In the genomic region with DNA sequence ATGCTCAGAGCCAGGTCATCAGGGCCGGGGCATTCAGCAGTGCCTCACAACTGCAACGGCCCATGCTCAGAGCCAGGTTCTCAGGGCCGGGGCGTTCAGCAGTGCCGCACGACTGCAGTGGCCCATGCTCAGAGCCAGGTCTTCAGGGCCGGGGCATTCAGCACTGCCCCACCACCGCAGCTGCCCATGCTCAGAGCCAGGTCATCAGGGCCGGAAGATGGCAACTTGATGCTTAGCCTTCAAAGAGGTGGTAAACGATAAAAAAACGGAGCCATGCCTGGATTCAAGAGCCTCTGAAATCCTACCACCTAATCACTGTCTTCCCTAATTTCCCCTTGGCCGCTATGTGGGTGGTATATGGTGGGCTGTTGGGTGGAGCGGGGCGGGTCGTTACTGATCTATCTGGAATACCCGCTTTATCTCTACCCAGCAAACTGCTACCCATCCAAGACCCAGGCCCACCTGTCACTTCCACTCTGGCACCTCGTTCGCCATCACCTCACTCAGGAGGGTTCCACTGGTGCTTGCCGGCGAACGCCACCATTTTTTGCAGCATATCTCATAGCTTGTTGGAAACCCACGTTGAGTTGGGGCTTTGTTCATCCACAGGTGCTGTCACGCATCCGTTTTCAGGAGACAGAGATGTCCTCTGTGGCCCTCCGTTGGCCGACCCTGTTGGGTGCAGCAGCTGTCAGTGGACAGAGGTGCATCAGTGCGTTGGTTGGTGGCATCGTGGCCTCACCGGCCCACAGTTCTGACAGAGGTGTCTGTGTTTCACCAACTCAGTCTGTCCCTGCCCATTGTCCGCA, we compare ENCODE assay signal across 25 cellular contexts.
DNase-seq lines count a peak whose midpoint lies in the region; FAIRE-seq and TF ChIP-seq lines count a peak whose summit lies in the region.
"Had no signal": no experiment of that assay in that cellular context is flagged by ENCODE, and none has a peak within 500 bp of the region (broad histone marks: within the 10 kb centered on the region; RNA-seq: fewer than 3 reads in every experiment).

No MANE protein-coding gene starts in this region.

- intact Hi-C loops in activated CD4-positive, alpha-beta memory T cell treated with anti-CD3 and anti-CD28 coated beads for 36 hours (cut with micrococcal nuclease) = no loop called here
- intact Hi-C loops in kidney (cut with DNase I) = no loop called here
- intact Hi-C loops in sigmoid colon (cut with DNase I) = no loop called here

- CTCF ChIA-PET in activated CD4-positive, alpha-beta memory T cell treated with anti-CD3 and anti-CD28 coated beads, Interleukin-2, amount 10 ng/mL, durations not matched to agents 7 days and 5 days (lab: Charles Lee) = no interaction called here
- CTCF ChIA-PET in activated CD4-positive, alpha-beta memory T cell treated with anti-CD3 and anti-CD28 coated beads for 36 hours (lab: Charles Lee) = no interaction called here

- H3K9me3 ChIP-seq in kidney (ENCODE audit: control insufficient read depth in 1 of 2, low read length in 2 of 2) (peaks cover 0 to 3% of the 10 kb centered on the region in 2 donors), sigmoid colon (peaks cover 0 to 8% (median 2%) of the 10 kb centered on the region in 4 donors)
- H3K9me3 ChIP-seq: pancreas had no signal

- H3K4me3 ChIP-seq in kidney (ENCODE audit: low read length in 2 of 2) (no peak overlapping the region), sigmoid colon (no peak overlapping the region)
- H3K4me3 ChIP-seq: gastroesophageal sphincter, GM23248, pancreas had no signal

- TF ChIP-seq EP300 in sigmoid colon (IDR thresholded peaks at IDR 0.05) = no peak

- TF ChIP-seq CTCF in kidney (IDR thresholded peaks at IDR 0.05; ENCODE audit: borderline replicate concordance, extremely low read depth, insufficient read depth) = no peak
- no peak for TF ChIP-seq CTCF in sigmoid colon (IDR thresholded peaks at IDR 0.05)
- TF ChIP-seq CTCF in D721Med (IDR thresholded peaks at IDR 0.05; ENCODE audit: insufficient read depth, missing control alignments) = no peak

- no peak overlapping the region for H3K4me3 Mint-ChIP-seq in activated CD4-positive, alpha-beta memory T cell treated with anti-CD3 and anti-CD28 coated beads, Interleukin-2, amount 10 ng/mL, durations not matched to agents 7 days and 5 days
- no peak overlapping the region for H3K4me3 Mint-ChIP-seq in activated CD4-positive, alpha-beta memory T cell treated with anti-CD3 and anti-CD28 coated beads for 36 hours
- H3K4me3 Mint-ChIP-seq: CD4-positive, alpha-beta T cell; naive thymus-derived CD8-positive, alpha-beta T cell; T-cell had no signal

- no peak overlapping the region for H3K27ac Mint-ChIP-seq in activated CD4-positive, alpha-beta memory T cell treated with anti-CD3 and anti-CD28 coated beads, Interleukin-2, amount 10 ng/mL, durations not matched to agents 7 days and 5 days
- no peak overlapping the region for H3K27ac Mint-ChIP-seq in activated CD4-positive, alpha-beta memory T cell treated with anti-CD3 and anti-CD28 coated beads for 36 hours
- H3K27ac Mint-ChIP-seq: activated naive CD4-positive, alpha-beta T cell treated with anti-CD3 and anti-CD28 coated beads, Interleukin-2, amount 50 U/mL, for 72 hours; CD4-positive, alpha-beta T cell; naive thymus-derived CD8-positive, alpha-beta T cell; T-cell had no signal

- FAIRE-seq in kidney (lab: Jason Lieb, UNC) (no peak), D721Med (lab: Jason Lieb, UNC) (no peak)
- FAIRE-seq: GM12891, pancreas had no signal

- POLR2A ChIA-PET in activated CD4-positive, alpha-beta memory T cell treated with anti-CD3 and anti-CD28 coated beads, Interleukin-2, amount 10 ng/mL, durations not matched to agents 7 days and 5 days (lab: Charles Lee) = no interaction called here
- POLR2A ChIA-PET in activated CD4-positive, alpha-beta memory T cell treated with anti-CD3 and anti-CD28 coated beads for 36 hours (lab: Charles Lee) = interaction anchor here (0.6 kb wide), 1 partner anchor 187 kb away, joined by 5 read pairs; no protein-coding TSS in a partner anchor

- no peak overlapping the region for H3K27ac ChIP-seq in kidney (ENCODE audit: low read depth in 2 of 2, low read length in 2 of 2)
- no peak overlapping the region for H3K27ac ChIP-seq in sigmoid colon
- H3K27ac ChIP-seq: gastroesophageal sphincter, GM23248, pancreas had no signal

- peaks cover 15% of the 10 kb centered on the region for H3K9me3 Mint-ChIP-seq in activated CD4-positive, alpha-beta memory T cell treated with anti-CD3 and anti-CD28 coated beads, Interleukin-2, amount 10 ng/mL, durations not matched to agents 7 days and 5 days
- peaks cover 37% of the 10 kb centered on the region for H3K9me3 Mint-ChIP-seq in activated CD4-positive, alpha-beta memory T cell treated with anti-CD3 and anti-CD28 coated beads for 36 hours

- no peak for TF ChIP-seq POLR2A in sigmoid colon (IDR thresholded peaks at IDR 0.05)

- peak; percentile 5 for DNase-seq in activated CD4-positive, alpha-beta memory T cell treated with anti-CD3 and anti-CD28 coated beads, Interleukin-2, amount 10 ng/mL, durations not matched to agents 7 days and 5 days
- no peak for DNase-seq in activated CD4-positive, alpha-beta memory T cell treated with anti-CD3 and anti-CD28 coated beads for 36 hours
- DNase-seq in D341Med (ENCODE audit: low spot score) (peak; percentile 4), kidney (peak; percentile 59), sigmoid colon (peak; percentile 28), D721Med (ENCODE audit: insufficient read length, low spot score) (no peak), dermis blood vessel endothelial cell (no peak), NCI-H2107 treated with DMSO at 0.1 percent for 48 hours (lab: John Stamatoyannopoulos, UW; ENCODE audit: unreplicated experiment) (no peak)
- DNase-seq: EL; GM23248; hypothalamus; left ventricle myocardium superior; midbrain; naive thymus-derived CD8-positive, alpha-beta T cell; NCI-H146; NCI-H2107; NCI-H446; NCI-H774; stimulated activated CD4-positive, alpha-beta T cell treated with anti-CD3 and anti-CD28 coated beads, Interleukin-4, amount 100 ng/mL, for 1 hour had no signal

- 97 to 98% methylated on average over 30 of the region's 30 CpGs for WGBS in sigmoid colon, 2 donors

- H3K9ac ChIP-seq in kidney (ENCODE audit: low read length in 2 of 2) = no peak overlapping the region
- H3K9ac ChIP-seq: GM23248 had no signal

- H3K27me3 Mint-ChIP-seq in activated CD4-positive, alpha-beta memory T cell treated with anti-CD3 and anti-CD28 coated beads, Interleukin-2, amount 10 ng/mL, durations not matched to agents 7 days and 5 days = no peaks in the 10 kb centered on the region
- no peaks in the 10 kb centered on the region for H3K27me3 Mint-ChIP-seq in activated CD4-positive, alpha-beta memory T cell treated with anti-CD3 and anti-CD28 coated beads for 36 hours
- H3K27me3 Mint-ChIP-seq: CD4-positive, alpha-beta T cell; naive thymus-derived CD8-positive, alpha-beta T cell; T-cell had no signal

- H3K4me1 Mint-ChIP-seq in activated CD4-positive, alpha-beta memory T cell treated with anti-CD3 and anti-CD28 coated beads, Interleukin-2, amount 10 ng/mL, durations not matched to agents 7 days and 5 days = no peaks in the 10 kb centered on the region
- no peaks in the 10 kb centered on the region for H3K4me1 Mint-ChIP-seq in activated CD4-positive, alpha-beta memory T cell treated with anti-CD3 and anti-CD28 coated beads for 36 hours (ENCODE audit: low read depth)
- H3K4me1 Mint-ChIP-seq: T-cell had no signal

- H3K27me3 ChIP-seq in sigmoid colon = no peaks in the 10 kb centered on the region
- H3K27me3 ChIP-seq: gastroesophageal sphincter, pancreas had no signal

- H3K36me3 ChIP-seq in kidney (ENCODE audit: control insufficient read depth in 1 of 2, insufficient read depth in 2 of 2, low read length in 2 of 2) = no peaks in the 10 kb centered on the region
- H3K36me3 ChIP-seq in sigmoid colon = no peaks in the 10 kb centered on the region
- H3K36me3 ChIP-seq: pancreas had no signal

- no peaks in the 10 kb centered on the region for H3K36me3 Mint-ChIP-seq in activated CD4-positive, alpha-beta memory T cell treated with anti-CD3 and anti-CD28 coated beads, Interleukin-2, amount 10 ng/mL, durations not matched to agents 7 days and 5 days (ENCODE audit: low read depth)
- H3K36me3 Mint-ChIP-seq in activated CD4-positive, alpha-beta memory T cell treated with anti-CD3 and anti-CD28 coated beads for 36 hours = peaks cover 51% of the 10 kb centered on the region

- H3K4me1 ChIP-seq in kidney (ENCODE audit: control insufficient read depth in 1 of 2, insufficient read depth in 1 of 2, low read depth in 1 of 2, low read length in 2 of 2) (no peaks in the 10 kb centered on the region), sigmoid colon (no peaks in the 10 kb centered on the region)
- H3K4me1 ChIP-seq: gastroesophageal sphincter, pancreas had no signal

Comparison
In these comparisons a context has a peak if more than half of its experiments do, and no peak if none do; other contexts are left out.
1. DNase-seq: peak in activated CD4-positive, alpha-beta memory T cell treated with anti-CD3 and anti-CD28 coated beads, Interleukin-2, amount 10 ng/mL, durations not matched to agents 7 days and 5 days (single experiment), D341Med (single experiment), kidney (single experiment) and sigmoid colon (single experiment); none in activated CD4-positive, alpha-beta memory T cell treated with anti-CD3 and anti-CD28 coated beads for 36 hours (single experiment), D721Med (single experiment), dermis blood vessel endothelial cell (single experiment) and NCI-H2107 treated with DMSO at 0.1 percent for 48 hours (single experiment).